ENCODE assay signal across 8 cellular contexts in the genomic region with DNA sequence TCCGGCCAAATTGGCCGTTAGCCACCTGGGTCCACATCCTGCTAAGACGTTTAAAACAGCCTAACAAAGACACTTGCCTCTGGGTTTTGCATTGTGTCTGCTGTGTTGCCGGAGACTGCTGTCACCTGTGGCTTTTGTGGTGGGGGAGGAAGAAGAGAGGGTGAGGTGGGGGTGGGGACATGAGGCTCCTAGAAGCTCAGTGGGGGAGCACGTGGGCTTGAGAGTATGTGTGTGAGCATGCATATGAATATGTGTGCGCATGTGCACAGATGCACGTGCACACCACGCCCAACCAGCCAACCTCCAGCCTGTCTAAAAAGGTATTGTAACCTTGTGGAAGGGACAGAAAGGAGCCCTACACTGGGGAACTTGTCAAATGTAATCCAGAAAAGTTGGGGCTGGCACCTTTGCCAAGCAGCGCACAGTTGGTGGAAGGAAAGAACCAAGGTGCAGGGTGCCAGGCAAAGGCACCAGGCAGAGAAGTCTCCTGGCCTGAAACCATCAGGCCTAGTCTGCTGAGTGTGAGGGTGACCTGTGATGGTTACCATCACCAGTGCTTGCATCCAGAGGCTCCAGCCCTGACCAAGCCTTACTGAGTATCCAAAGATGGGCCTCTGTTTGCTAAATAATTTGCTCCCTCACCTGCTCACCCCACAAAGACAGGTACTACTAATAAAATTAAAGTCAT. TPM values are rescaled to one million over a fixed set of nuclear protein-coding genes. Genes with fewer than 3 reads are reported as not detected.
DNase-seq lines count a peak whose midpoint lies in the region; ATAC-seq and TF ChIP-seq lines count a peak whose summit lies in the region.

No MANE protein-coding gene starts in this region.

- WGBS in endodermal cell (ENCODE audit: insufficient coverage in 1 of 2, insufficient read length in 1 of 2), 2 experiments = 84 to 100% methylated on average over 1 to 8 of the region's 9 CpGs

- no peaks in the 10 kb centered on the region for H3K36me3 ChIP-seq in endodermal cell (ENCODE audit: control insufficient read depth, insufficient read depth, low read length)
- no peaks in the 10 kb centered on the region for H3K36me3 ChIP-seq in tibial artery

- ATAC-seq in GM19467 (IDR thresholded peaks at IDR 0.05; ENCODE audit: unreplicated experiment) (peak; percentile 38), HG03571 (IDR thresholded peaks at IDR 0.05; ENCODE audit: unreplicated experiment) (peak; percentile 41)
- ATAC-seq in activated T-cell treated with anti-CD3 and anti-CD28 coated beads, Interleukin-2, amount 50 U/mL, for 4 hours = peak; percentile 77 to 87

- H3K27me3 ChIP-seq in endodermal cell (ENCODE audit: control insufficient read depth, insufficient read depth, low read length, poor library complexity, severe bottlenecking) (no peaks in the 10 kb centered on the region), tibial artery (no peaks in the 10 kb centered on the region)

- no peak overlapping the region for H3K27ac Mint-ChIP-seq in endodermal cell

- H3K9me3 ChIP-seq in endodermal cell (ENCODE audit: control insufficient read depth, low read length) (no peaks in the 10 kb centered on the region), tibial artery (no peaks in the 10 kb centered on the region)

- H3K4me1 ChIP-seq in endodermal cell (ENCODE audit: control insufficient read depth, insufficient read depth, low read length) = no peaks in the 10 kb centered on the region
- H3K4me1 ChIP-seq in tibial artery = no peaks in the 10 kb centered on the region

- H3K27ac ChIP-seq in endodermal cell (ENCODE audit: low read depth, low read length) = no peak overlapping the region
- H3K27ac ChIP-seq in tibial artery = no peak overlapping the region

- TF ChIP-seq CTCF in endodermal cell (conservative IDR thresholded peaks at IDR 0.05) (no peak), tibial artery (IDR thresholded peaks at IDR 0.05) (no peak)

- peak; percentile 61 for DNase-seq in activated T-cell treated with anti-CD3 and anti-CD28 coated beads, Interleukin-2, amount 50 U/mL, for 4 hours
- peak; percentile 74 for DNase-seq in stimulated activated CD4-positive, alpha-beta T cell treated with anti-CD3 and anti-CD28 coated beads, Interleukin-1b, Interleukin-23, amount 100 ng/mL, for 48 hours
- DNase-seq in NOMO-1 (lab: John Stamatoyannopoulos, UW; ENCODE audit: unreplicated experiment in 2 of 2) (no peak), endodermal cell (no peak), A172 (ENCODE audit: low spot score) (no peak), tibial artery (no peak)

- intact Hi-C loops in tibial artery (cut with DNase I; ENCODE audit: low total_unique reads) = no loop called here

- H3K9ac ChIP-seq in endodermal cell (ENCODE audit: extremely low read depth, low read length, poor library complexity, severe bottlenecking) = no peak overlapping the region

- H3K4me3 Mint-ChIP-seq in activated T-cell treated with anti-CD3 and anti-CD28 coated beads, Interleukin-2, amount 50 U/mL, for 4 hours = no peak overlapping the region
- H3K4me3 Mint-ChIP-seq in endodermal cell = no peak overlapping the region

- H3K4me1 Mint-ChIP-seq in activated T-cell treated with anti-CD3 and anti-CD28 coated beads, Interleukin-2, amount 50 U/mL, for 4 hours (ENCODE audit: low read depth) = peaks cover 65% of the 10 kb centered on the region
- peaks cover 5% of the 10 kb centered on the region for H3K4me1 Mint-ChIP-seq in endodermal cell

- H3K4me3 ChIP-seq in endodermal cell (ENCODE audit: low read length) = no peak overlapping the region
- H3K4me3 ChIP-seq in tibial artery = no peak overlapping the region

- no peaks in the 10 kb centered on the region for H3K27me3 Mint-ChIP-seq in activated T-cell treated with anti-CD3 and anti-CD28 coated beads, Interleukin-2, amount 50 U/mL, for 4 hours (ENCODE audit: low read depth)
- no peaks in the 10 kb centered on the region for H3K27me3 Mint-ChIP-seq in endodermal cell (ENCODE audit: insufficient read depth)

- no peaks in the 10 kb centered on the region for H3K36me3 Mint-ChIP-seq in activated T-cell treated with anti-CD3 and anti-CD28 coated beads, Interleukin-2, amount 50 U/mL, for 4 hours (ENCODE audit: insufficient read depth)
- H3K36me3 Mint-ChIP-seq in endodermal cell (ENCODE audit: low read depth) = no peaks in the 10 kb centered on the region

- H3K9me3 Mint-ChIP-seq in activated T-cell treated with anti-CD3 and anti-CD28 coated beads, Interleukin-2, amount 50 U/mL, for 4 hours = no peaks in the 10 kb centered on the region
- H3K9me3 Mint-ChIP-seq in endodermal cell = peaks cover 2% of the 10 kb centered on the region

RNA-seq across cellular contexts. Expression of a gene that starts 10.1 kb away (rescaled TPM):
- total RNA-seq in activated T-cell treated with anti-CD3 and anti-CD28 coated beads, Interleukin-2, amount 50 U/mL, for 4 hours = 100 to 1,000 TPM in 2 of 3 donors, 10 to 100 TPM in 1; 92.5 to 114 (median 108) TPM
- total RNA-seq in endodermal cell = not detected
- polyA plus RNA-seq in endodermal cell (2013, experiment 1 of 2) = not detected
- not detected for polyA plus RNA-seq in endodermal cell (2013, experiment 2 of 2)
- not detected in 2 replicates for total RNA-seq in A172 (2014; rRNA removed; shearing (Covaris generic))

RNA-seq across cellular contexts. Expression of a gene that starts 30.8 kb away (rescaled TPM):
- under 1 TPM; 0.05 to 0.13 (median 0.08) TPM for total RNA-seq in activated T-cell treated with anti-CD3 and anti-CD28 coated beads, Interleukin-2, amount 50 U/mL, for 4 hours
- total RNA-seq in endodermal cell = under 1 TPM; 0.20 to 0.31 TPM
- polyA plus RNA-seq in endodermal cell (2013, experiment 1 of 2) = 0.25 TPM
- polyA plus RNA-seq in endodermal cell (2013, experiment 2 of 2) = 0.46 TPM
- not detected in 2 replicates for total RNA-seq in A172 (2014; rRNA removed; shearing (Covaris generic))

Comparison
In these comparisons a context has a peak if more than half of its experiments do, and no peak if none do; other contexts are left out.
1. DNase-seq: peak in activated T-cell treated with anti-CD3 and anti-CD28 coated beads, Interleukin-2, amount 50 U/mL, for 4 hours (single experiment) and stimulated activated CD4-positive, alpha-beta T cell treated with anti-CD3 and anti-CD28 coated beads, Interleukin-1b, Interleukin-23, amount 100 ng/mL, for 48 hours (single experiment); none in NOMO-1 (0 of 2), endodermal cell (single experiment), A172 (single experiment) and tibial artery (0 of 2).
2. RNA of a gene that starts 10.1 kb away (total RNA-seq): 92.5 to 114 TPM in activated T-cell treated with anti-CD3 and anti-CD28 coated beads, Interleukin-2, amount 50 U/mL, for 4 hours; not detected in endodermal cell and not detected in A172; every median in the first group is over 10 times any median in the second.
3. Peak in every context shown above with its lines, with median percentiles within 50 percentile points of each other: ATAC-seq.